In the genomic region with DNA sequence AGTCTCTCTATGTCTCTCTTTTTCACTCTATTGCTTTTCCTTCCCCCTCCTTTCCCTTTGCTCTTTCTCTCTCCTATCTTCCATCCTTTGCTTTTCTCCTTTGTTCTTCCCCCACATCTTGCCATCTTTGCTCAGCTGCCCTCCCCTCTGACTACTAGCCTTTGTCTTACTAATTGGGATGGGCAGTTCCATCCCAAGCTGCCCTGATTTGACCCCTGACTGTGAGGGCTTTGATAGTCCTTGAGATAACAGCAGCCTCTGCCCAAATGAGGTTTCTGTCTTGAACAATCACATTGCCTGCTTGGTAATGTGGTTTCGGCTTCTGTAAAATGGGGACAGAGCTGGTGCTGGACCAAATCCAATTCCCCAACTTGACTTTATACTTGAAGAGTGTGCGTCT, we compare ENCODE assay signal across 20 cellular contexts.
DNase-seq lines count a peak whose midpoint lies in the region; ATAC-seq and TF ChIP-seq lines count a peak whose summit lies in the region.
"Had no signal": no experiment of that assay in that cellular context is flagged by ENCODE, and none has a peak within 500 bp of the region (broad histone marks: within the 10 kb centered on the region; RNA-seq: fewer than 3 reads in every experiment).

No MANE protein-coding gene starts in this region.

- H3K4me1 Mint-ChIP-seq in T-helper 1 cell treated with Interleukin-12 subunit alpha and Interleukin-12 subunit beta and Interleukin-4 antibody, amounts not matched to agents 30 μg/mL and 1 μg/mL, for 36 hours (ENCODE audit: low read depth) = no peaks in the 10 kb centered on the region
- H3K4me1 Mint-ChIP-seq in WTC11 = peaks cover 63% of the 10 kb centered on the region
- peaks cover 0 to 5% of the 10 kb centered on the region in 2 donors for H3K4me1 Mint-ChIP-seq in natural killer cell

- H3K27ac Mint-ChIP-seq in T-helper 1 cell treated with Interleukin-12 subunit alpha and Interleukin-12 subunit beta and Interleukin-4 antibody, amounts not matched to agents 30 μg/mL and 1 μg/mL, for 36 hours = peak overlapping the region; percentile 33
- peak overlapping the region; percentile 80 for H3K27ac Mint-ChIP-seq in WTC11
- H3K27ac Mint-ChIP-seq in natural killer cell = no peak overlapping the region
- H3K27ac Mint-ChIP-seq: B cell; CD8-positive, alpha-beta T cell had no signal

- CTCF ChIA-PET in WTC11 (lab: Charles Lee) (interaction anchor here (0.6 to 4.2 kb wide), 14 partner anchors 11 to 584 kb away, joined by 3 to 34 read pairs (median 5); no protein-coding TSS in a partner anchor), GM10248 (lab: Yijun Ruan, JAX) (interaction anchor here (1.1 to 3.5 kb wide), 9 partner anchors 9 to 584 kb away, joined by 3 to 17 read pairs (median 5); no protein-coding TSS in a partner anchor)

- no peaks in the 10 kb centered on the region for H3K36me3 Mint-ChIP-seq in T-helper 1 cell treated with Interleukin-12 subunit alpha and Interleukin-12 subunit beta and Interleukin-4 antibody, amounts not matched to agents 30 μg/mL and 1 μg/mL, for 36 hours (ENCODE audit: low read depth)
- H3K36me3 Mint-ChIP-seq in WTC11 = peaks cover 31% of the 10 kb centered on the region
- no peaks in the 10 kb centered on the region for H3K36me3 Mint-ChIP-seq in natural killer cell
- H3K36me3 Mint-ChIP-seq: CD8-positive, alpha-beta T cell had no signal

- H3K9me3 Mint-ChIP-seq in T-helper 1 cell treated with Interleukin-12 subunit alpha and Interleukin-12 subunit beta and Interleukin-4 antibody, amounts not matched to agents 30 μg/mL and 1 μg/mL, for 36 hours = peaks cover 8% of the 10 kb centered on the region
- H3K9me3 Mint-ChIP-seq in WTC11 = peaks cover 36% of the 10 kb centered on the region
- no peaks in the 10 kb centered on the region for H3K9me3 Mint-ChIP-seq in natural killer cell

- TF ChIP-seq CTCF in WTC11 (IDR thresholded peaks at IDR 0.05) = no peak
- no peak for TF ChIP-seq CTCF in natural killer cell (IDR thresholded peaks at IDR 0.05)
- TF ChIP-seq CTCF in GM10248 (IDR thresholded peaks at IDR 0.05; ENCODE audit: control extremely low read depth, extremely low read depth, low read depth, missing control alignments) = no peak

- DNase-seq in T-helper 1 cell = no peak
- DNase-seq in WTC11 (ENCODE audit: low spot score) = peak; percentile 25
- peak; percentile 42 for DNase-seq in iPS-NIHi7 (ENCODE audit: extremely low spot score)
- no peak for DNase-seq in natural killer cell
- DNase-seq in GM10248 (ENCODE audit: extremely low spot score) = no peak
- DNase-seq: CD8-positive, alpha-beta T cell; DMS79 treated with DMSO at 0.1 percent for 48 hours; MG63; NCI-H1048; NCI-H1694; NCI-H2029 treated with DMSO at 0.1 percent for 48 hours; NCI-H226; NCI-H510A; NCI-H69; SIG-M5; SK-N-SH had no signal

- peaks cover 3% of the 10 kb centered on the region for H3K27me3 Mint-ChIP-seq in T-helper 1 cell treated with Interleukin-12 subunit alpha and Interleukin-12 subunit beta and Interleukin-4 antibody, amounts not matched to agents 30 μg/mL and 1 μg/mL, for 36 hours (ENCODE audit: low read depth)
- H3K27me3 Mint-ChIP-seq in WTC11 (ENCODE audit: low read depth) = peaks cover 17% of the 10 kb centered on the region
- peaks cover 0 to 5% of the 10 kb centered on the region in 2 donors for H3K27me3 Mint-ChIP-seq in natural killer cell (ENCODE audit: low read depth in 2 of 2)

- ATAC-seq in WTC11 (peak; percentile 17), GM18873 (IDR thresholded peaks at IDR 0.05; ENCODE audit: low FRiP score, unreplicated experiment) (no peak), GM21381 (IDR thresholded peaks at IDR 0.05; ENCODE audit: unreplicated experiment) (no peak), natural killer cell (no peak)
- ATAC-seq: CD8-positive, alpha-beta T cell had no signal

- intact Hi-C loops in natural killer cell (cut with micrococcal nuclease) = no loop called here

- H3K4me3 Mint-ChIP-seq in T-helper 1 cell treated with Interleukin-12 subunit alpha and Interleukin-12 subunit beta and Interleukin-4 antibody, amounts not matched to agents 30 μg/mL and 1 μg/mL, for 36 hours = no peak overlapping the region
- H3K4me3 Mint-ChIP-seq in WTC11 (peak overlapping the region; percentile 23; the same call in 1 of the 2 replicates), natural killer cell (no peak overlapping the region)
- H3K4me3 Mint-ChIP-seq: B cell; CD8-positive, alpha-beta T cell had no signal

- POLR2A ChIA-PET in WTC11 (lab: Charles Lee) = no interaction called here
- POLR2A ChIA-PET in GM10248 (lab: Yijun Ruan, JAX) = no interaction called here

TF ChIP-seq in WTC11, 78 proteins besides CTCF, POLR2A, EP300 and RAD21:
- TF ChIP-seq FOXP1 (CRISPR knock-in tag; IDR thresholded peaks at IDR 0.05; ENCODE audit: borderline replicate concordance) (no peak), ZNF425 (CRISPR knock-in tag; conservative IDR thresholded peaks at IDR 0.05) (no peak), CREB1 (CRISPR knock-in tag; IDR thresholded peaks at IDR 0.05) (no peak), FOXJ3 (CRISPR knock-in tag; IDR thresholded peaks at IDR 0.05; ENCODE audit: borderline replicate concordance) (no peak), ZNF138 (CRISPR knock-in tag; conservative IDR thresholded peaks at IDR 0.05) (no peak)
- TF ChIP-seq, protein P1, sequence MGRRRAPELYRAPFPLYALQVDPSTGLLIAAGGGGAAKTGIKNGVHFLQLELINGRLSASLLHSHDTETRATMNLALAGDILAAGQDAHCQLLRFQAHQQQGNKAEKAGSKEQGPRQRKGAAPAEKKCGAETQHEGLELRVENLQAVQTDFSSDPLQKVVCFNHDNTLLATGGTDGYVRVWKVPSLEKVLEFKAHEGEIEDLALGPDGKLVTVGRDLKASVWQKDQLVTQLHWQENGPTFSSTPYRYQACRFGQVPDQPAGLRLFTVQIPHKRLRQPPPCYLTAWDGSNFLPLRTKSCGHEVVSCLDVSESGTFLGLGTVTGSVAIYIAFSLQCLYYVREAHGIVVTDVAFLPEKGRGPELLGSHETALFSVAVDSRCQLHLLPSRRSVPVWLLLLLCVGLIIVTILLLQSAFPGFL (CRISPR knock-in tag; IDR thresholded peaks at IDR 0.05; ENCODE audit: borderline replicate concordance) = no peak
- TF ChIP-seq, protein P2, sequence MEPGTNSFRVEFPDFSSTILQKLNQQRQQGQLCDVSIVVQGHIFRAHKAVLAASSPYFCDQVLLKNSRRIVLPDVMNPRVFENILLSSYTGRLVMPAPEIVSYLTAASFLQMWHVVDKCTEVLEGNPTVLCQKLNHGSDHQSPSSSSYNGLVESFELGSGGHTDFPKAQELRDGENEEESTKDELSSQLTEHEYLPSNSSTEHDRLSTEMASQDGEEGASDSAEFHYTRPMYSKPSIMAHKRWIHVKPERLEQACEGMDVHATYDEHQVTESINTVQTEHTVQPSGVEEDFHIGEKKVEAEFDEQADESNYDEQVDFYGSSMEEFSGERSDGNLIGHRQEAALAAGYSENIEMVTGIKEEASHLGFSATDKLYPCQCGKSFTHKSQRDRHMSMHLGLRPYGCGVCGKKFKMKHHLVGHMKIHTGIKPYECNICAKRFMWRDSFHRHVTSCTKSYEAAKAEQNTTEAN (CRISPR knock-in tag; IDR thresholded peaks at IDR 0.05) = no peak
- TF ChIP-seq, protein P3, sequence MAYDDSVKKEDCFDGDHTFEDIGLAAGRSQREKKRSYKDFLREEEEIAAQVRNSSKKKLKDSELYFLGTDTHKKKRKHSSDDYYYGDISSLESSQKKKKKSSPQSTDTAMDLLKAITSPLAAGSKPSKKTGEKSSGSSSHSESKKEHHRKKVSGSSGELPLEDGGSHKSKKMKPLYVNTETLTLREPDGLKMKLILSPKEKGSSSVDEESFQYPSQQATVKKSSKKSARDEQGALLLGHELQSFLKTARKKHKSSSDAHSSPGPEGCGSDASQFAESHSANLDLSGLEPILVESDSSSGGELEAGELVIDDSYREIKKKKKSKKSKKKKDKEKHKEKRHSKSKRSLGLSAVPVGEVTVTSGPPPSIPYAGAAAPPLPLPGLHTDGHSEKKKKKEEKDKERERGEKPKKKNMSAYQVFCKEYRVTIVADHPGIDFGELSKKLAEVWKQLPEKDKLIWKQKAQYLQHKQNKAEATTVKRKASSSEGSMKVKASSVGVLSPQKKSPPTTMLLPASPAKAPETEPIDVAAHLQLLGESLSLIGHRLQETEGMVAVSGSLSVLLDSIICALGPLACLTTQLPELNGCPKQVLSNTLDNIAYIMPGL (CRISPR knock-in tag; IDR thresholded peaks at IDR 0.05) = no peak

Comparison
In these comparisons a context has a peak if more than half of its experiments do, and no peak if none do; other contexts are left out.
1. H3K27ac Mint-ChIP-seq: peak in T-helper 1 cell treated with Interleukin-12 subunit alpha and Interleukin-12 subunit beta and Interleukin-4 antibody, amounts not matched to agents 30 μg/mL and 1 μg/mL, for 36 hours (single experiment) and WTC11 (single experiment); none in natural killer cell (0 of 2).
2. DNase-seq: peak in WTC11 (single experiment) and iPS-NIHi7 (single experiment); none in T-helper 1 cell (0 of 5), natural killer cell (single experiment) and GM10248 (single experiment).